Comparison of ENCODE assay signal across 9 cellular contexts in genomic region chr4:2798399-2799301, GRCh38. TPM values are rescaled to one million over a fixed set of nuclear protein-coding genes. Genes with fewer than 3 reads are reported as not detected.
A peak's percentile ranks its signal among the peaks of the same experiment; 100 is the strongest.
DNase-seq lines count a peak whose midpoint lies in the region; ATAC-seq and TF ChIP-seq lines count a peak whose summit lies in the region.
"Had no signal": no experiment of that assay in that cellular context is flagged by ENCODE, and none has a peak within 500 bp of the region (broad histone marks: within the 10 kb centered on the region; RNA-seq: fewer than 3 reads in every experiment).

No MANE protein-coding gene starts in this region.

- TF ChIP-seq CTCF in natural killer cell (IDR thresholded peaks at IDR 0.05): no peak

- intact Hi-C loops in dendritic cell treated with granulocyte-macrophage colony-stimulating factor and Interleukin-4, amounts not matched to agents 40 ng/mL and 50 ng/mL, for 4 days (cut with micrococcal nuclease): loop anchor here (5.0 kb wide), 1 partner anchor 134 kb away; no protein-coding TSS in a partner anchor
- intact Hi-C loops in natural killer cell (cut with micrococcal nuclease): no loop called here

- H3K9me3 Mint-ChIP-seq in T-cell (no peaks in the 10 kb centered on the region), natural killer cell (no peaks in the 10 kb centered on the region)
- H3K9me3 Mint-ChIP-seq in dendritic cell treated with granulocyte-macrophage colony-stimulating factor and Interleukin-4, amounts not matched to agents 40 ng/mL and 50 ng/mL, for 4 days: no peaks in the 10 kb centered on the region
- H3K9me3 Mint-ChIP-seq: neural crest cell had no signal

- H3K27ac Mint-ChIP-seq in T-cell: peak overlapping the region; percentile 90 to 92
- peak overlapping the region; percentile 94 for H3K27ac Mint-ChIP-seq in dendritic cell treated with granulocyte-macrophage colony-stimulating factor and Interleukin-4, amounts not matched to agents 40 ng/mL and 50 ng/mL, for 4 days
- H3K27ac Mint-ChIP-seq in natural killer cell: peak overlapping the region; percentile 71 to 80

- H3K27me3 Mint-ChIP-seq in T-cell: no peaks in the 10 kb centered on the region
- H3K27me3 Mint-ChIP-seq in dendritic cell treated with granulocyte-macrophage colony-stimulating factor and Interleukin-4, amounts not matched to agents 40 ng/mL and 50 ng/mL, for 4 days: no peaks in the 10 kb centered on the region
- no peaks in the 10 kb centered on the region for H3K27me3 Mint-ChIP-seq in natural killer cell (ENCODE audit: low read depth in 2 of 2)

- H3K4me1 Mint-ChIP-seq in T-cell: peaks cover 53 to 65% (median 62%) of the 10 kb centered on the region in 3 donors
- H3K4me1 Mint-ChIP-seq in dendritic cell treated with granulocyte-macrophage colony-stimulating factor and Interleukin-4, amounts not matched to agents 40 ng/mL and 50 ng/mL, for 4 days (ENCODE audit: low read depth): peaks cover 95% of the 10 kb centered on the region
- H3K4me1 Mint-ChIP-seq in natural killer cell: peaks cover 29 to 50% of the 10 kb centered on the region in 2 donors

- ATAC-seq in HG03060 (IDR thresholded peaks at IDR 0.05; ENCODE audit: low read depth, unreplicated experiment) (peak; percentile 34), T-cell (replicated peaks in 1 of 4) (peak; percentile 54 to 68 (median 62)), natural killer cell (peak; percentile 45 to 67 (median 51)), GM21528 (IDR thresholded peaks at IDR 0.05; ENCODE audit: low FRiP score, unreplicated experiment) (no peak)

- no peaks in the 10 kb centered on the region for H3K36me3 Mint-ChIP-seq in T-cell
- peaks cover 100% of the 10 kb centered on the region for H3K36me3 Mint-ChIP-seq in dendritic cell treated with granulocyte-macrophage colony-stimulating factor and Interleukin-4, amounts not matched to agents 40 ng/mL and 50 ng/mL, for 4 days (ENCODE audit: low read depth)
- H3K36me3 Mint-ChIP-seq in natural killer cell: no peaks in the 10 kb centered on the region

- POLR2A ChIA-PET in T-cell (lab: Charles Lee): no interaction called here

- CTCF ChIA-PET in T-cell (lab: Charles Lee): interaction anchor here in 1 of 2 donors (0.6 kb wide), 1 partner anchor 44 kb away, joined by 16 read pairs; no protein-coding TSS in a partner anchor

- TF ChIP-seq POLR2A in GM18526 (IDR thresholded peaks at IDR 0.05; ENCODE audit: extremely low read depth, insufficient read length): peak; percentile 29

- DNase-seq in T-cell (peak in 13 of 34 experiments; percentile 18 to 60 (median 37)), natural killer cell (no peak), COR-L47 (lab: John Stamatoyannopoulos, UW) (no peak)
- no peak for DNase-seq in NK-92 treated with Interleukin-12 subunit alpha and Interleukin-12 subunit beta, amount 100 ng/mL, for 24 hours (lab: John Stamatoyannopoulos, UW)

- H3K4me3 Mint-ChIP-seq in T-cell (peak overlapping the region; percentile 41 to 80 (median 68)), natural killer cell (peak overlapping the region; percentile 60)
- peak overlapping the region; percentile 86 for H3K4me3 Mint-ChIP-seq in dendritic cell treated with granulocyte-macrophage colony-stimulating factor and Interleukin-4, amounts not matched to agents 40 ng/mL and 50 ng/mL, for 4 days
- H3K4me3 Mint-ChIP-seq: neural crest cell had no signal

RNA-seq across cellular contexts. Expression of gene SH3BP2, which starts 5.8 kb away (rescaled TPM):
- total RNA-seq in T-cell (10 to 100 TPM; 44.0 to 68.2 (median 49.7) TPM), natural killer cell (100 to 1,000 TPM; 213 to 283 (median 221) TPM)

RNA-seq across cellular contexts. Expression of gene TNIP2, which starts 42.5 kb away (rescaled TPM):
- total RNA-seq in T-cell: 10 to 100 TPM; 39.5 to 65.3 (median 59.1) TPM
- total RNA-seq in natural killer cell: 10 to 100 TPM; 35.6 to 53.9 (median 41.6) TPM

RNA-seq across cellular contexts. Expression of gene ADD1, which starts 45.0 kb away (rescaled TPM):
- total RNA-seq in T-cell (100 to 1,000 TPM; 241 to 274 (median 256) TPM), natural killer cell (100 to 1,000 TPM; 383 to 465 (median 452) TPM)
